8 cellular contexts compared by ENCODE assay signal in genomic region chr12:64824500-64825142, GRCh38. TPM values are rescaled to one million over a fixed set of nuclear protein-coding genes. Genes with fewer than 3 reads are reported as not detected.
A peak's percentile ranks its signal among the peaks of the same experiment; 100 is the strongest.
DNase-seq lines count a peak whose midpoint lies in the region; ATAC-seq and TF ChIP-seq lines count a peak whose summit lies in the region.

Gene TBC1D30, plus strand, starts transcription at chr12:64824647. Its CDS starts 233 bp downstream, at chr12:64824880.

- peaks cover 20% of the 10 kb centered on the region for H3K4me1 Mint-ChIP-seq in CD4-positive, alpha-beta T cell (ENCODE audit: low read depth)
- H3K4me1 Mint-ChIP-seq in naive B cell, result peaks cover 16 to 24% (median 16%) of the 10 kb centered on the region in 3 donors

- POLR2A ChIA-PET in CD4-positive, alpha-beta T cell (lab: Charles Lee), result no interaction called here

- no peaks in the 10 kb centered on the region for H3K79me2 ChIP-seq in fibroblast of lung (ENCODE audit: control insufficient read depth, insufficient read depth, low read length)

- no peak within 1 kb of the TSS for H3K27ac ChIP-seq in CD4-positive, alpha-beta T cell (ENCODE audit: low read depth, low read length)
- no peak within 1 kb of the TSS for H3K27ac ChIP-seq in fibroblast of lung (ENCODE audit: insufficient read depth, low read length)
- H3K27ac ChIP-seq in tibial nerve, result no peak within 1 kb of the TSS

- peaks cover 5% of the 10 kb centered on the region for H3K9me3 ChIP-seq in CD4-positive, alpha-beta T cell (ENCODE audit: control insufficient read depth, low read length)
- H3K9me3 ChIP-seq in HAP-1 (no peaks in the 10 kb centered on the region; the same call in 1 of the 2 replicates), fibroblast of lung (ENCODE audit: control insufficient read depth, insufficient read depth, low read depth, low read length) (no peaks in the 10 kb centered on the region), tibial nerve (peaks cover 0 to 9% (median 1%) of the 10 kb centered on the region in 4 donors)

- no peaks in the 10 kb centered on the region for H4K20me1 ChIP-seq in fibroblast of lung (ENCODE audit: control insufficient read depth, extremely low read depth, insufficient read depth, low read length)

- H3K27ac Mint-ChIP-seq in CD4-positive, alpha-beta T cell, result no peak within 1 kb of the TSS
- no peak within 1 kb of the TSS for H3K27ac Mint-ChIP-seq in naive B cell

- H2AFZ ChIP-seq in fibroblast of lung (ENCODE audit: low read length), result peak within 1 kb of the TSS; percentile 25

- no peak for TF ChIP-seq POLR2A in tibial nerve (IDR thresholded peaks at IDR 0.05)

- no peak within 1 kb of the TSS for H3K9ac ChIP-seq in fibroblast of lung (ENCODE audit: insufficient read depth, low read length)

- TF ChIP-seq CTCF in CD4-positive, alpha-beta T cell (IDR thresholded peaks at IDR 0.05), result no peak
- TF ChIP-seq CTCF in fibroblast of lung (conservative IDR thresholded peaks at IDR 0.05 in 1 of 2, IDR thresholded peaks at IDR 0.05 in 1 of 2; ENCODE audit: low read depth in 1 of 2, low read length in 2 of 2), result no peak
- TF ChIP-seq CTCF in tibial nerve (IDR thresholded peaks at IDR 0.05), result no peak

- H3K27me3 ChIP-seq in CD4-positive, alpha-beta T cell (ENCODE audit: control insufficient read depth, insufficient read depth, low read length), result peaks cover 56% of the 10 kb centered on the region
- H3K27me3 ChIP-seq in HAP-1 (ENCODE audit: low read depth), result peaks cover 23% of the 10 kb centered on the region
- H3K27me3 ChIP-seq in fibroblast of lung (ENCODE audit: control insufficient read depth, insufficient read depth, low read length), result peaks cover 29% of the 10 kb centered on the region
- H3K27me3 ChIP-seq in tibial nerve, result peaks cover 0 to 57% of the 10 kb centered on the region in 2 donors

- H3K36me3 ChIP-seq in HAP-1 (replicated peaks) (no peaks in the 10 kb centered on the region), fibroblast of lung (ENCODE audit: control insufficient read depth, insufficient read depth, low read length) (no peaks in the 10 kb centered on the region), tibial nerve (no peaks in the 10 kb centered on the region)

- H3K4me1 ChIP-seq in HAP-1 (no peaks in the 10 kb centered on the region), fibroblast of lung (ENCODE audit: control insufficient read depth, extremely low read depth, insufficient read depth, low read length) (peaks cover 2% of the 10 kb centered on the region), tibial nerve (peaks cover 0 to 27% (median 16%) of the 10 kb centered on the region in 4 donors)

- peaks cover 2% of the 10 kb centered on the region for H3K9me3 Mint-ChIP-seq in CD4-positive, alpha-beta T cell
- H3K9me3 Mint-ChIP-seq in naive B cell, result peaks cover 0 to 12% (median 4%) of the 10 kb centered on the region in 7 donors

- CTCF ChIA-PET in CD4-positive, alpha-beta T cell (lab: Charles Lee), result no interaction called here

- no peak for TF ChIP-seq EP300 in tibial nerve (IDR thresholded peaks at IDR 0.05)

- no peak for ATAC-seq in CD4-positive, alpha-beta T cell (ENCODE audit: poor library complexity)
- ATAC-seq in naive B cell (ENCODE audit: low read depth in 2 of 2) (peak; percentile 46 to 55), GM21576 (IDR thresholded peaks at IDR 0.05; ENCODE audit: unreplicated experiment) (no peak)

- WGBS in tibial nerve, 2 donors, result 1 to 2% methylated on average over 34 to 50 of the region's 69 CpGs

- peak within 1 kb of the TSS; percentile 42 for H3K4me3 Mint-ChIP-seq in CD4-positive, alpha-beta T cell
- peak within 1 kb of the TSS; percentile 62 to 87 (median 77) for H3K4me3 Mint-ChIP-seq in naive B cell

- in situ Hi-C loops in HAP-1 (cut with MboI; ENCODE audit: low sequenced_read_pairs), result no loop called here

- H3K4me3 ChIP-seq in HAP-1 (peak within 1 kb of the TSS; percentile 28), fibroblast of lung (replicated peaks in 1 of 4; ENCODE audit: control extremely low read depth in 1 of 4, insufficient read depth in 1 of 4, low read depth in 3 of 4, low read length in 4 of 4) (peak within 1 kb of the TSS; percentile 16 to 48 (median 36)), tibial nerve (peak within 1 kb of the TSS; percentile 4 to 53 (median 40))

- intact Hi-C loops in CD4-positive, alpha-beta T cell (cut with DNase I, micrococcal nuclease), result no loop called here

- peaks cover 81% of the 10 kb centered on the region for H3K27me3 Mint-ChIP-seq in CD4-positive, alpha-beta T cell
- H3K27me3 Mint-ChIP-seq in naive B cell, result peaks cover 51 to 71% (median 51%) of the 10 kb centered on the region in 3 donors

- DNase-seq in CD4-positive, alpha-beta T cell, result no peak
- DNase-seq in HAP-1 (ENCODE audit: low spot score in 2 of 2) (peak; percentile 13 to 60), NCI-H2107 treated with DMSO at 0.1 percent for 48 hours (lab: John Stamatoyannopoulos, UW; ENCODE audit: unreplicated experiment) (peak; percentile 43), fibroblast of lung (ENCODE audit: low read depth in 2 of 2) (peak in 1 of 2 donors; percentile 22), naive B cell (no peak), tibial nerve (ENCODE audit: low spot score in 2 of 2) (no peak)
- peak; percentile 59 for DNase-seq in activated CD8-positive, alpha-beta memory T cell treated with anti-CD3 and anti-CD28 coated beads, Interleukin-2, amount 50 U/mL, for 48 hours

- H3K36me3 Mint-ChIP-seq in CD4-positive, alpha-beta T cell (ENCODE audit: low read depth), result no peaks in the 10 kb centered on the region
- H3K36me3 Mint-ChIP-seq in naive B cell, result no peaks in the 10 kb centered on the region

- peak within 1 kb of the TSS; percentile 82 for H3K4me2 ChIP-seq in fibroblast of lung (ENCODE audit: extremely low read depth, insufficient read depth, low read length)

RNA-seq across cellular contexts. Expression of gene TBC1D30, which starts in this region (rescaled TPM):
- under 1 TPM; 0.28 to 0.49 TPM for total RNA-seq in CD4-positive, alpha-beta T cell
- total RNA-seq in fibroblast of lung (0.26 and 0.66 TPM in 2 replicates), tibial nerve (10 to 100 TPM in 1 of 4 donors, 1 to 10 TPM in 3; 2.5 to 11.4 (median 6.6) TPM)
- polyA plus RNA-seq in fibroblast of lung (0.23 and 0.24 TPM in 2 replicates), naive B cell (ENCODE audit: low read depth in 6 of 6) (1 to 10 TPM in 1 of 6 donors, under 1 TPM in 1, not detected in 4; 0.92 to 1.1 TPM)
- polyA plus RNA-seq in fibroblast of lung (2012), result 0.07 and 0.12 TPM in 2 replicates
- polyA minus RNA-seq in fibroblast of lung (ENCODE audit: low replicate concordance), result not detected in 2 replicates

Comparison
In these comparisons a context has a peak if more than half of its experiments do, and no peak if none do; other contexts are left out.
1. ATAC-seq: peak in naive B cell (2 of 2); none in CD4-positive, alpha-beta T cell (single experiment) and GM21576 (single experiment).
2. DNase-seq: peak in HAP-1 (2 of 2), NCI-H2107 treated with DMSO at 0.1 percent for 48 hours (single experiment) and activated CD8-positive, alpha-beta memory T cell treated with anti-CD3 and anti-CD28 coated beads, Interleukin-2, amount 50 U/mL, for 48 hours (single experiment); none in CD4-positive, alpha-beta T cell (0 of 10), naive B cell (single experiment) and tibial nerve (0 of 2).
3. Peak in every context shown above with its lines, with median percentiles within 50 percentile points of each other: H3K4me3 ChIP-seq.